In the genomic region with DNA sequence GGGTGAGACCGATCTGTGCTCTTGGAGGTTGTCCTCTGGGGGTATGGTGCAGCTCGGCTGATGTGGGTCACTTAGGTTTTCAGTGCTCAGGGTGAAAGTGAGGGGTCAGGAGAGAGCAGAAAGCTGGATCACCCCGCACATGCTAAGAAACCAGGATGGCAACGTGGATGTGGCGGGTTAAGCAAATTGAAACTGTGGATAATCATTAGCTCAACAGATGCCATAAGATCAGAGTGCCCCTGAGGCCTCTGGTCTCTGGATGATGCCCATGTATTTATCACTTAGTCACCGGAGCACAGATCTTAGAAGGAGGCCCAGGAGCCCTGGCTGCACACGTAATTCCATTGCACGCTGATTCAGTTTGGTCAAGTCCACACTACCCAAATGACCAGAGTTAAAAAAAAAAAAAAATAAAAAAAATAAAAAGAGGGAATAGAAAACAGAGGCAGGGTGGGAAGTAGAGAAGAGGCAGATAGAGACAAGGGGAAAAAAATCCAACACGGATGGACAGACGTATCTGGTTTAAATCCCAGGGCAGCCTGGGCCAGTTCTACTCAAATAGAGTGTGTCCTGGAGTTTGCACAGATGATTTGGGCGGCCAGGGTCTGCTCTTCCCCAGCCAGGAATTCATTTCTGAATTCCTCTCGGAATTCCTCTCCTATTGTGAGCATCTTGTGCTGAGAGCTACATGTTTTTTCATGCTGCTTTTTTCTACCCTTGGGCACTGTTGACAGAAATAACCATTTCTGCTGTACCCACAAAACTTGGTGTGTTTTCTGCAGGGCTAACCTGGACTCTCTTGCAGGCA, we compare ENCODE assay signal across 1 cellular context.
TF ChIP-seq lines count a peak whose summit lies in the region.

No MANE protein-coding gene starts in this region.

TF ChIP-seq in HepG2, 621 proteins besides CTCF, POLR2A, EP300 and RAD21 (continued from another document and continues in another):
- no peak for TF ChIP-seq ZFP36L2 (CRISPR knock-in tag; IDR thresholded peaks at IDR 0.05)
- TF ChIP-seq TGIF2 (CRISPR knock-in tag; IDR thresholded peaks at IDR 0.05), result no peak
- TF ChIP-seq, protein P1, sequence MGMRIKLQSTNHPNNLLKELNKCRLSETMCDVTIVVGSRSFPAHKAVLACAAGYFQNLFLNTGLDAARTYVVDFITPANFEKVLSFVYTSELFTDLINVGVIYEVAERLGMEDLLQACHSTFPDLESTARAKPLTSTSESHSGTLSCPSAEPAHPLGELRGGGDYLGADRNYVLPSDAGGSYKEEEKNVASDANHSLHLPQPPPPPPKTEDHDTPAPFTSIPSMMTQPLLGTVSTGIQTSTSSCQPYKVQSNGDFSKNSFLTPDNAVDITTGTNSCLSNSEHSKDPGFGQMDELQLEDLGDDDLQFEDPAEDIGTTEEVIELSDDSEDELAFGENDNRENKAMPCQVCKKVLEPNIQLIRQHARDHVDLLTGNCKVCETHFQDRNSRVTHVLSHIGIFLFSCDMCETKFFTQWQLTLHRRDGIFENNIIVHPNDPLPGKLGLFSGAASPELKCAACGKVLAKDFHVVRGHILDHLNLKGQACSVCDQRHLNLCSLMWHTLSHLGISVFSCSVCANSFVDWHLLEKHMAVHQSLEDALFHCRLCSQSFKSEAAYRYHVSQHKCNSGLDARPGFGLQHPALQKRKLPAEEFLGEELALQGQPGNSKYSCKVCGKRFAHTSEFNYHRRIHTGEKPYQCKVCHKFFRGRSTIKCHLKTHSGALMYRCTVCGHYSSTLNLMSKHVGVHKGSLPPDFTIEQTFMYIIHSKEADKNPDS (CRISPR knock-in tag; IDR thresholded peaks at IDR 0.05), result no peak
- TF ChIP-seq, protein P2, sequence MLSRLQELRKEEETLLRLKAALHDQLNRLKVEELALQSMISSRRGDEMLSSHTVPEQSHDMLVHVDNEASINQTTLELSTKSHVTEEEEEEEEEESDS (CRISPR knock-in tag; IDR thresholded peaks at IDR 0.05; ENCODE audit: borderline replicate concordance), result no peak
- TF ChIP-seq, protein P3, sequence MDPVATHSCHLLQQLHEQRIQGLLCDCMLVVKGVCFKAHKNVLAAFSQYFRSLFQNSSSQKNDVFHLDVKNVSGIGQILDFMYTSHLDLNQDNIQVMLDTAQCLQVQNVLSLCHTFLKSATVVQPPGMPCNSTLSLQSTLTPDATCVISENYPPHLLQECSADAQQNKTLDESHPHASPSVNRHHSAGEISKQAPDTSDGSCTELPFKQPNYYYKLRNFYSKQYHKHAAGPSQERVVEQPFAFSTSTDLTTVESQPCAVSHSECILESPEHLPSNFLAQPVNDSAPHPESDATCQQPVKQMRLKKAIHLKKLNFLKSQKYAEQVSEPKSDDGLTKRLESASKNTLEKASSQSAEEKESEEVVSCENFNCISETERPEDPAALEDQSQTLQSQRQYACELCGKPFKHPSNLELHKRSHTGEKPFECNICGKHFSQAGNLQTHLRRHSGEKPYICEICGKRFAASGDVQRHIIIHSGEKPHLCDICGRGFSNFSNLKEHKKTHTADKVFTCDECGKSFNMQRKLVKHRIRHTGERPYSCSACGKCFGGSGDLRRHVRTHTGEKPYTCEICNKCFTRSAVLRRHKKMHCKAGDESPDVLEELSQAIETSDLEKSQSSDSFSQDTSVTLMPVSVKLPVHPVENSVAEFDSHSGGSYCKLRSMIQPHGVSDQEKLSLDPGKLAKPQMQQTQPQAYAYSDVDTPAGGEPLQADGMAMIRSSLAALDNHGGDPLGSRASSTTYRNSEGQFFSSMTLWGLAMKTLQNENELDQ (CRISPR knock-in tag; IDR thresholded peaks at IDR 0.05; ENCODE audit: borderline replicate concordance), result no peak; the same call in 1 of the 2 replicates
- peak; percentile 60 for TF ChIP-seq PITX1 (CRISPR knock-in tag; IDR thresholded peaks at IDR 0.05)
- no peak for TF ChIP-seq PHB2 (IDR thresholded peaks at IDR 0.05; ENCODE audit: partially characterized antibody)
- no peak for TF ChIP-seq MYNN (CRISPR knock-in tag; IDR thresholded peaks at IDR 0.05; ENCODE audit: low read depth)
- TF ChIP-seq, protein P4, sequence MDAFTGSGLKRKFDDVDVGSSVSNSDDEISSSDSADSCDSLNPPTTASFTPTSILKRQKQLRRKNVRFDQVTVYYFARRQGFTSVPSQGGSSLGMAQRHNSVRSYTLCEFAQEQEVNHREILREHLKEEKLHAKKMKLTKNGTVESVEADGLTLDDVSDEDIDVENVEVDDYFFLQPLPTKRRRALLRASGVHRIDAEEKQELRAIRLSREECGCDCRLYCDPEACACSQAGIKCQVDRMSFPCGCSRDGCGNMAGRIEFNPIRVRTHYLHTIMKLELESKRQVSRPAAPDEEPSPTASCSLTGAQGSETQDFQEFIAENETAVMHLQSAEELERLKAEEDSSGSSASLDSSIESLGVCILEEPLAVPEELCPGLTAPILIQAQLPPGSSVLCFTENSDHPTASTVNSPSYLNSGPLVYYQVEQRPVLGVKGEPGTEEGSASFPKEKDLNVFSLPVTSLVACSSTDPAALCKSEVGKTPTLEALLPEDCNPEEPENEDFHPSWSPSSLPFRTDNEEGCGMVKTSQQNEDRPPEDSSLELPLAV (CRISPR knock-in tag; conservative IDR thresholded peaks at IDR 0.05; ENCODE audit: low read depth), result no peak
- TF ChIP-seq ZNF850 (CRISPR knock-in tag; conservative IDR thresholded peaks at IDR 0.05), result no peak
- TF ChIP-seq ZNF30 (CRISPR knock-in tag; IDR thresholded peaks at IDR 0.05), result no peak
- no peak for TF ChIP-seq ZNF607 (CRISPR knock-in tag; IDR thresholded peaks at IDR 0.05; ENCODE audit: borderline replicate concordance)
- TF ChIP-seq, protein P5, sequence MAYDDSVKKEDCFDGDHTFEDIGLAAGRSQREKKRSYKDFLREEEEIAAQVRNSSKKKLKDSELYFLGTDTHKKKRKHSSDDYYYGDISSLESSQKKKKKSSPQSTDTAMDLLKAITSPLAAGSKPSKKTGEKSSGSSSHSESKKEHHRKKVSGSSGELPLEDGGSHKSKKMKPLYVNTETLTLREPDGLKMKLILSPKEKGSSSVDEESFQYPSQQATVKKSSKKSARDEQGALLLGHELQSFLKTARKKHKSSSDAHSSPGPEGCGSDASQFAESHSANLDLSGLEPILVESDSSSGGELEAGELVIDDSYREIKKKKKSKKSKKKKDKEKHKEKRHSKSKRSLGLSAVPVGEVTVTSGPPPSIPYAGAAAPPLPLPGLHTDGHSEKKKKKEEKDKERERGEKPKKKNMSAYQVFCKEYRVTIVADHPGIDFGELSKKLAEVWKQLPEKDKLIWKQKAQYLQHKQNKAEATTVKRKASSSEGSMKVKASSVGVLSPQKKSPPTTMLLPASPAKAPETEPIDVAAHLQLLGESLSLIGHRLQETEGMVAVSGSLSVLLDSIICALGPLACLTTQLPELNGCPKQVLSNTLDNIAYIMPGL (CRISPR knock-in tag; IDR thresholded peaks at IDR 0.05; ENCODE audit: borderline replicate concordance in 1 of 2, low read depth in 1 of 2), result peak in 1 of 2 experiments; percentile 31; a peak in 1 of 4 replicates
- TF ChIP-seq ZKSCAN8 (CRISPR knock-in tag; IDR thresholded peaks at IDR 0.05; ENCODE audit: borderline replicate concordance), result 0 out of 2 replicates have a peak, but pooled peaks have one; percentile 21
- no peak for TF ChIP-seq ZNF296 (CRISPR knock-in tag; conservative IDR thresholded peaks at IDR 0.05)
- peak in 1 of 2 experiments; percentile 50; a peak in 2 of 4 replicates for TF ChIP-seq NR2F1 (CRISPR knock-in tag; IDR thresholded peaks at IDR 0.05)
- TF ChIP-seq ZC3H13 (CRISPR knock-in tag; IDR thresholded peaks at IDR 0.05), result no peak
- TF ChIP-seq STAG1 (CRISPR knock-in tag; IDR thresholded peaks at IDR 0.05), result peak; percentile 31
- TF ChIP-seq HMG20B (CRISPR knock-in tag; conservative IDR thresholded peaks at IDR 0.05), result no peak
- TF ChIP-seq, protein P6, sequence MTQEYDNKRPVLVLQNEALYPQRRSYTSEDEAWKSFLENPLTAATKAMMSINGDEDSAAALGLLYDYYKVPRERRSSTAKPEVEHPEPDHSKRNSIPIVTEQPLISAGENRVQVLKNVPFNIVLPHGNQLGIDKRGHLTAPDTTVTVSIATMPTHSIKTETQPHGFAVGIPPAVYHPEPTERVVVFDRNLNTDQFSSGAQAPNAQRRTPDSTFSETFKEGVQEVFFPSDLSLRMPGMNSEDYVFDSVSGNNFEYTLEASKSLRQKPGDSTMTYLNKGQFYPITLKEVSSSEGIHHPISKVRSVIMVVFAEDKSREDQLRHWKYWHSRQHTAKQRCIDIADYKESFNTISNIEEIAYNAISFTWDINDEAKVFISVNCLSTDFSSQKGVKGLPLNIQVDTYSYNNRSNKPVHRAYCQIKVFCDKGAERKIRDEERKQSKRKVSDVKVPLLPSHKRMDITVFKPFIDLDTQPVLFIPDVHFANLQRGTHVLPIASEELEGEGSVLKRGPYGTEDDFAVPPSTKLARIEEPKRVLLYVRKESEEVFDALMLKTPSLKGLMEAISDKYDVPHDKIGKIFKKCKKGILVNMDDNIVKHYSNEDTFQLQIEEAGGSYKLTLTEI (CRISPR knock-in tag; conservative IDR thresholded peaks at IDR 0.05), result no peak
- TF ChIP-seq JUNB (CRISPR knock-in tag; IDR thresholded peaks at IDR 0.05; ENCODE audit: borderline replicate concordance), result no peak
- TF ChIP-seq, protein P7, sequence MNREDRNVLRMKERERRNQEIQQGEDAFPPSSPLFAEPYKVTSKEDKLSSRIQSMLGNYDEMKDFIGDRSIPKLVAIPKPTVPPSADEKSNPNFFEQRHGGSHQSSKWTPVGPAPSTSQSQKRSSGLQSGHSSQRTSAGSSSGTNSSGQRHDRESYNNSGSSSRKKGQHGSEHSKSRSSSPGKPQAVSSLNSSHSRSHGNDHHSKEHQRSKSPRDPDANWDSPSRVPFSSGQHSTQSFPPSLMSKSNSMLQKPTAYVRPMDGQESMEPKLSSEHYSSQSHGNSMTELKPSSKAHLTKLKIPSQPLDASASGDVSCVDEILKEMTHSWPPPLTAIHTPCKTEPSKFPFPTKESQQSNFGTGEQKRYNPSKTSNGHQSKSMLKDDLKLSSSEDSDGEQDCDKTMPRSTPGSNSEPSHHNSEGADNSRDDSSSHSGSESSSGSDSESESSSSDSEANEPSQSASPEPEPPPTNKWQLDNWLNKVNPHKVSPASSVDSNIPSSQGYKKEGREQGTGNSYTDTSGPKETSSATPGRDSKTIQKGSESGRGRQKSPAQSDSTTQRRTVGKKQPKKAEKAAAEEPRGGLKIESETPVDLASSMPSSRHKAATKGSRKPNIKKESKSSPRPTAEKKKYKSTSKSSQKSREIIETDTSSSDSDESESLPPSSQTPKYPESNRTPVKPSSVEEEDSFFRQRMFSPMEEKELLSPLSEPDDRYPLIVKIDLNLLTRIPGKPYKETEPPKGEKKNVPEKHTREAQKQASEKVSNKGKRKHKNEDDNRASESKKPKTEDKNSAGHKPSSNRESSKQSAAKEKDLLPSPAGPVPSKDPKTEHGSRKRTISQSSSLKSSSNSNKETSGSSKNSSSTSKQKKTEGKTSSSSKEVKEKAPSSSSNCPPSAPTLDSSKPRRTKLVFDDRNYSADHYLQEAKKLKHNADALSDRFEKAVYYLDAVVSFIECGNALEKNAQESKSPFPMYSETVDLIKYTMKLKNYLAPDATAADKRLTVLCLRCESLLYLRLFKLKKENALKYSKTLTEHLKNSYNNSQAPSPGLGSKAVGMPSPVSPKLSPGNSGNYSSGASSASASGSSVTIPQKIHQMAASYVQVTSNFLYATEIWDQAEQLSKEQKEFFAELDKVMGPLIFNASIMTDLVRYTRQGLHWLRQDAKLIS (CRISPR knock-in tag; IDR thresholded peaks at IDR 0.05), result no peak; the same call in 1 of the 2 replicates
- TF ChIP-seq NCOA5 (CRISPR knock-in tag; IDR thresholded peaks at IDR 0.05), result no peak
- no peak for TF ChIP-seq MTF1 (CRISPR knock-in tag; IDR thresholded peaks at IDR 0.05)
- no peak for TF ChIP-seq ZNF552 (CRISPR knock-in tag; IDR thresholded peaks at IDR 0.05; ENCODE audit: borderline replicate concordance)
- TF ChIP-seq TBX2 (CRISPR knock-in tag; IDR thresholded peaks at IDR 0.05; ENCODE audit: borderline replicate concordance), result peak; percentile 54; the same call in 1 of the 2 replicates
- 0 out of 2 replicates have a peak, but pooled peaks have one; percentile 30 for TF ChIP-seq ZNF232 (CRISPR knock-in tag; IDR thresholded peaks at IDR 0.05; ENCODE audit: borderline replicate concordance)
- no peak; the same call in 1 of the 2 replicates for TF ChIP-seq ZMYM4 (CRISPR knock-in tag; IDR thresholded peaks at IDR 0.05)
- TF ChIP-seq POGZ (CRISPR knock-in tag; IDR thresholded peaks at IDR 0.05), result no peak
- TF ChIP-seq, protein P8, sequence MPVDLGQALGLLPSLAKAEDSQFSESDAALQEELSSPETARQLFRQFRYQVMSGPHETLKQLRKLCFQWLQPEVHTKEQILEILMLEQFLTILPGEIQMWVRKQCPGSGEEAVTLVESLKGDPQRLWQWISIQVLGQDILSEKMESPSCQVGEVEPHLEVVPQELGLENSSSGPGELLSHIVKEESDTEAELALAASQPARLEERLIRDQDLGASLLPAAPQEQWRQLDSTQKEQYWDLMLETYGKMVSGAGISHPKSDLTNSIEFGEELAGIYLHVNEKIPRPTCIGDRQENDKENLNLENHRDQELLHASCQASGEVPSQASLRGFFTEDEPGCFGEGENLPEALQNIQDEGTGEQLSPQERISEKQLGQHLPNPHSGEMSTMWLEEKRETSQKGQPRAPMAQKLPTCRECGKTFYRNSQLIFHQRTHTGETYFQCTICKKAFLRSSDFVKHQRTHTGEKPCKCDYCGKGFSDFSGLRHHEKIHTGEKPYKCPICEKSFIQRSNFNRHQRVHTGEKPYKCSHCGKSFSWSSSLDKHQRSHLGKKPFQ (CRISPR knock-in tag; IDR thresholded peaks at IDR 0.05; ENCODE audit: insufficient replicate concordance), result no peak
- TF ChIP-seq DPF2 (CRISPR knock-in tag; IDR thresholded peaks at IDR 0.05; ENCODE audit: borderline replicate concordance, low read depth), result no peak
- TF ChIP-seq ZNF883 (CRISPR knock-in tag; IDR thresholded peaks at IDR 0.05; ENCODE audit: not compliant biosample characterization), result no peak
- no peak for TF ChIP-seq ZC3H4 (CRISPR knock-in tag; IDR thresholded peaks at IDR 0.05; ENCODE audit: borderline replicate concordance)
- TF ChIP-seq, protein P9, sequence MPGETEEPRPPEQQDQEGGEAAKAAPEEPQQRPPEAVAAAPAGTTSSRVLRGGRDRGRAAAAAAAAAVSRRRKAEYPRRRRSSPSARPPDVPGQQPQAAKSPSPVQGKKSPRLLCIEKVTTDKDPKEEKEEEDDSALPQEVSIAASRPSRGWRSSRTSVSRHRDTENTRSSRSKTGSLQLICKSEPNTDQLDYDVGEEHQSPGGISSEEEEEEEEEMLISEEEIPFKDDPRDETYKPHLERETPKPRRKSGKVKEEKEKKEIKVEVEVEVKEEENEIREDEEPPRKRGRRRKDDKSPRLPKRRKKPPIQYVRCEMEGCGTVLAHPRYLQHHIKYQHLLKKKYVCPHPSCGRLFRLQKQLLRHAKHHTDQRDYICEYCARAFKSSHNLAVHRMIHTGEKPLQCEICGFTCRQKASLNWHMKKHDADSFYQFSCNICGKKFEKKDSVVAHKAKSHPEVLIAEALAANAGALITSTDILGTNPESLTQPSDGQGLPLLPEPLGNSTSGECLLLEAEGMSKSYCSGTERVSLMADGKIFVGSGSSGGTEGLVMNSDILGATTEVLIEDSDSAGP (CRISPR knock-in tag; IDR thresholded peaks at IDR 0.05; ENCODE audit: borderline replicate concordance), result 0 out of 2 replicates have a peak, but pooled peaks have one; percentile 43
- no peak for TF ChIP-seq ZFP41 (CRISPR knock-in tag; IDR thresholded peaks at IDR 0.05; ENCODE audit: borderline replicate concordance)
- no peak for TF ChIP-seq ZNF83 (CRISPR knock-in tag; IDR thresholded peaks at IDR 0.05; ENCODE audit: borderline replicate concordance)
- peak; percentile 38; the same call in 1 of the 2 replicates for TF ChIP-seq KDM2A (CRISPR knock-in tag; IDR thresholded peaks at IDR 0.05; ENCODE audit: borderline replicate concordance, low read depth)
- no peak for TF ChIP-seq RFXANK (CRISPR knock-in tag; IDR thresholded peaks at IDR 0.05)
- TF ChIP-seq ZNF589 (CRISPR knock-in tag; conservative IDR thresholded peaks at IDR 0.05), result no peak
- no peak for TF ChIP-seq SOX13 (IDR thresholded peaks at IDR 0.05)
- peak in 1 of 2 experiments; percentile 43; a peak in 1 of 4 replicates for TF ChIP-seq SOX13 (CRISPR knock-in tag; conservative IDR thresholded peaks at IDR 0.05 in 1 of 2, IDR thresholded peaks at IDR 0.05 in 1 of 2)
- no peak for TF ChIP-seq ZNF724P (CRISPR knock-in tag; IDR thresholded peaks at IDR 0.05; ENCODE audit: borderline replicate concordance)
- TF ChIP-seq ZNF792 (CRISPR knock-in tag; IDR thresholded peaks at IDR 0.05), result peak; percentile 68; the same call in 1 of the 2 replicates
